Comparison of ENCODE assay signal across 8 cellular contexts in the genomic region with DNA sequence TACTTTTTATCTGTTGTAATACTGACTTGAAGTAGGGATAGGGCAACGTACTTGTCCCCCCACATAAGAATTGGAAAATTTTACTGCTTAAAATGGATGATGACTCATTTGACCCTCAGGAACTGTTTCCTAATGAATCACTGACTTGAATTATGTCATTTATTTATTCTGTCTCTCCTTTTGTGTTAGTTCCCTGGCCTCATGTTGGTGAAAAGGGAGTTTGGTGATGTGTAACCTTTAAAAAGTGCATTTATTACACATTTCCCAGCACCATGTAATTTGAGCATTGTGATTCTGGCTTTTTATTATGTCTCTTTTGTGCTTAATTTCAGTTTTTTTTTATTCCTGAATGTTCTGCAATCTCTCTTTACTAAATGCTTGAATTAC.
A peak's percentile ranks its signal among the peaks of the same experiment; 100 is the strongest.
DNase-seq lines count a peak whose midpoint lies in the region; ATAC-seq and TF ChIP-seq lines count a peak whose summit lies in the region.

No MANE protein-coding gene starts in this region.

- TF ChIP-seq CTCF in fibroblast of mammary gland (conservative IDR thresholded peaks at IDR 0.05; ENCODE audit: control insufficient read depth, insufficient read depth, low read depth, low read length): no peak

- no peak overlapping the region for H3K4me3 ChIP-seq in fibroblast of mammary gland (ENCODE audit: control insufficient read depth, low read depth, low read length)

- DNase-seq in NCI-H2227 treated with DMSO at 0.1 percent for 48 hours (lab: John Stamatoyannopoulos, UW) (peak; percentile 19), NCI-H2227 (lab: John Stamatoyannopoulos, UW; ENCODE audit: unreplicated experiment) (no peak), RKO (ENCODE audit: low spot score) (peak; percentile 68), fibroblast of mammary gland (ENCODE audit: low read depth) (peak; percentile 81), NCI-H510A (lab: John Stamatoyannopoulos, UW) (no peak), substantia nigra (lab: John Stamatoyannopoulos, UW) (no peak)
- DNase-seq in stimulated activated naive CD8-positive, alpha-beta T cell treated with anti-CD3 and anti-CD28 coated beads, Interleukin-15, Interleukin-2, amounts not matched to agents 100 U/mL and 50 U/mL, for 24 hours: no peak

- peak; percentile 48 for ATAC-seq in stimulated activated naive CD8-positive, alpha-beta T cell treated with anti-CD3 and anti-CD28 coated beads, Interleukin-15, Interleukin-2, amounts not matched to agents 100 U/mL and 50 U/mL, for 24 hours
- no peak for ATAC-seq in HG03095 (IDR thresholded peaks at IDR 0.05; ENCODE audit: unreplicated experiment)

- H3K27ac ChIP-seq in substantia nigra (ENCODE audit: low read depth, low read length, poor library complexity, severe bottlenecking): no peak overlapping the region

Comparison
In these comparisons a context has a peak if more than half of its experiments do, and no peak if none do; other contexts are left out.
1. DNase-seq: peak in NCI-H2227 treated with DMSO at 0.1 percent for 48 hours (single experiment), RKO (single experiment) and fibroblast of mammary gland (single experiment); none in NCI-H2227 (single experiment), stimulated activated naive CD8-positive, alpha-beta T cell treated with anti-CD3 and anti-CD28 coated beads, Interleukin-15, Interleukin-2, amounts not matched to agents 100 U/mL and 50 U/mL, for 24 hours (single experiment), NCI-H510A (single experiment) and substantia nigra (0 of 49).